Comparison of ENCODE assay signal across 8 cellular contexts in the genomic region with DNA sequence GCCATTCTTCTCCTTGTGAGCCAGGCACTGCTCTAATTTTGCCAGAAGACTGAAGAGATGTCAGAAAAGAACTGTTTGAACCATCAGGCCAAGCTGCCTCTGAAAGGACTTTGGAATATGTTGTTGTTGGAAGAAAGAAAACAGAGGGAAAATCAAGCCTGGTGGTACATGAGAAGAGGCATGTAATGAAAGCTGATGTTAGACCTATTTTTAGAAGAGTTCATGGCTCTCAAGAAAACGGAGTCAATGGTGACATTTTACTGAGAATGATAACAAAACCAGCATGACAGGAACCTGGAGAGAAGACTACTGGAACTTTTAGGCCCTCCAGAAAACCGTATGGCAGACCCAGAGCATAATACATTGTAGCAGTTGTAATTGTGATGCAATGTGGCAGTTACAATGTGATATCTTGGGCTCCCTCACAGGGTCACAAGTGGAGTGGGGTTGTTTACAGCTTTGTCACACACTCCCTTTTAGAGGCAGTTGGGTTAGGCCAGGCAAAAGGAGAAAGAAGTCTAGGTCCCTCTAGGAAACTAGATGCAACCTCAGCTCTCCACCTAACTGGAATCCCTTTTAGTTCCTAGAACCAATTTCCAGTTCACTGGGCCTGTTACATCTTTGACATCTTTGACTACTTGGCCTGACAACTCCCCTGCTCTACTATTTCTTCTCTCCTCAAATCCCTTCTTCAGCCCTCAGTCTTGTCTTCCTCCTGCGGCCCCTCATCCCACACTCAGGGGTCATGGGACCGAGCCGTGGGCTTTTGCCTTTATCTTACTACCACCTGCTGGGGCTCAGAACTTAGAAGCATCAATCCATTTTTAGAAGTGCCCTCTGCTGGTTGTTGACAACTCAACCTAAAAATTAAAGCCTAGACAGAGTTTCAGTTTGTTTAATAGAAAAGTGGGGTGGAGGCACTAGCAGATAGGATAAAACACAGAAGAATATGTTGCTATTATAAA.
DNase-seq lines count a peak whose midpoint lies in the region; ATAC-seq, FAIRE-seq and TF ChIP-seq lines count a peak whose summit lies in the region.

No MANE protein-coding gene starts in this region.

- no peak for FAIRE-seq in kidney (lab: Jason Lieb, UNC)

- ATAC-seq in HG03354 (IDR thresholded peaks at IDR 0.05; ENCODE audit: poor library complexity, severe bottlenecking, unreplicated experiment): peak; percentile 59

- H3K9ac ChIP-seq in kidney (ENCODE audit: low read length in 2 of 2): no peak overlapping the region

- H3K27me3 ChIP-seq in WERI-Rb-1 (ENCODE audit: insufficient read depth, low read depth, severe bottlenecking) (no peaks in the 10 kb centered on the region), thyroid gland (no peaks in the 10 kb centered on the region)

- TF ChIP-seq CTCF in WERI-Rb-1 (IDR thresholded peaks at IDR 0.05; ENCODE audit: low read depth, low read length): no peak
- TF ChIP-seq CTCF in kidney (IDR thresholded peaks at IDR 0.05; ENCODE audit: borderline replicate concordance, extremely low read depth, insufficient read depth): peak; percentile 27
- peak in 1 of 6 experiments; percentile 18 for TF ChIP-seq CTCF in thyroid gland (IDR thresholded peaks at IDR 0.05)

- no peaks in the 10 kb centered on the region for H3K4me1 ChIP-seq in kidney (ENCODE audit: control insufficient read depth in 1 of 2, insufficient read depth in 1 of 2, low read depth in 1 of 2, low read length in 2 of 2)
- peaks cover 0 to 5% of the 10 kb centered on the region in 2 donors for H3K4me1 ChIP-seq in thyroid gland

- H3K4me3 ChIP-seq in WERI-Rb-1 (ENCODE audit: low read depth, low read length) (no peak overlapping the region), kidney (ENCODE audit: low read length in 2 of 2) (no peak overlapping the region), thyroid gland (replicated peaks in 1 of 3) (no peak overlapping the region)

- 69 to 75% methylated on average over 5 of the region's 5 CpGs for WGBS in thyroid gland, 2 donors

- peak; percentile 9 for DNase-seq in stimulated activated CD4-positive, alpha-beta T cell treated with anti-CD3 and anti-CD28 coated beads, Interleukin-15, amount 100 ng/mL, for 24 hours
- DNase-seq in stimulated activated CD4-positive, alpha-beta T cell treated with anti-CD3 and anti-CD28 coated beads, Interleukin-2, amount 100 ng/mL, for 24 hours: no peak
- DNase-seq in WERI-Rb-1 (peak; percentile 10), kidney (no peak), hypothalamus (lab: John Stamatoyannopoulos, UW) (no peak), thyroid gland (no peak)
- DNase-seq in effector CD4-positive, alpha-beta T cell: no peak

- H3K9me3 ChIP-seq in WERI-Rb-1 (ENCODE audit: severe bottlenecking) (peaks cover 15% of the 10 kb centered on the region), kidney (ENCODE audit: control insufficient read depth in 1 of 2, low read length in 2 of 2) (no peaks in the 10 kb centered on the region), thyroid gland (no peaks in the 10 kb centered on the region)

- TF ChIP-seq POLR2A in thyroid gland (IDR thresholded peaks at IDR 0.05): no peak

- H3K27ac ChIP-seq in WERI-Rb-1 (no peak overlapping the region), kidney (ENCODE audit: low read depth in 2 of 2, low read length in 2 of 2) (no peak overlapping the region), thyroid gland (no peak overlapping the region)

- intact Hi-C loops in kidney (cut with DNase I): no loop called here
- intact Hi-C loops in thyroid gland (cut with DNase I): no loop called here

- no peaks in the 10 kb centered on the region for H3K36me3 ChIP-seq in WERI-Rb-1
- H3K36me3 ChIP-seq in kidney (ENCODE audit: control insufficient read depth in 1 of 2, insufficient read depth in 2 of 2, low read length in 2 of 2): no peaks in the 10 kb centered on the region
- H3K36me3 ChIP-seq in thyroid gland: no peaks in the 10 kb centered on the region

Comparison
In these comparisons a context has a peak if more than half of its experiments do, and no peak if none do; other contexts are left out.
1. DNase-seq: peak in stimulated activated CD4-positive, alpha-beta T cell treated with anti-CD3 and anti-CD28 coated beads, Interleukin-15, amount 100 ng/mL, for 24 hours (single experiment) and WERI-Rb-1 (single experiment); none in stimulated activated CD4-positive, alpha-beta T cell treated with anti-CD3 and anti-CD28 coated beads, Interleukin-2, amount 100 ng/mL, for 24 hours (0 of 2), kidney (single experiment), hypothalamus (0 of 51), effector CD4-positive, alpha-beta T cell (single experiment) and thyroid gland (0 of 2).